ENCODE assay signal across 10 cellular contexts in the genomic region with DNA sequence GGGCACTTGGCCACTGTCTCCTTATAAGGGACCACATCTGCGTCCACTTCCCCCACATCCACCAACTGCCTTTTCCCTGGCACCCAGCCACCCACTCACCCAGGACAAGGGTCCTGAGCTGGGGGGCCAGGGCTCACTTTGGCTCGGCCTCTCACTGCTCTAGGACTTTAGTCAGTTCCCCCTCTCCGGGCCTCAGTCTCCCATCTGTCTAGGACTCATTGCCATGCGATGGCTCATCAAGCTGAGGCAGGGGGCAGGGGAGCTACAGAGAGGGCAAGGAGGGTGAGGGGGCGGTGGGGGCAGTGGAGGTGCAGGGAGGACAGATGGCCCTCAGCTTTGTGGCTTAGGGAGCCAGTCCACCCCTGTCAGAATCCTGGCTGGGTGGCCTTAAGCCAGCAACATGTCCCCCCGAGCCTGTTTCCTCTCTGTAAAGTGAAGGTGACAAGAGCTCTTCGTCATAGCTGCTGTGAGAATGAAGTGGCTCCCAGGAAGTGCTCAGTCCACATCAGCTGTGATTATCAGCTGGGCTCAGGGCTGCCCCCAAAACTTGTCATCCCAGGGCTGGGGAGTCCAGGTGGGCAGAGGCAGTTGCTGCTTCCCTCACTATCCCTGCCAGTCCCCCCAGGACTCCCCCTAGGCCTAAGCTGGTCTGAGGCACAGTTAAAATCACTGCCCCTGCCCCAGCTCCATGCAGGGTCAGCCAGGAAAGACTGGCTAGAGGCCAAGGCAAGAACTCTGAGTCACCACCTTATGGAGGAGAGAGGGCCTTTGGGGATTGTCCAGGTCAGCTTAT. TPM values are rescaled to one million over a fixed set of nuclear protein-coding genes. Genes with fewer than 3 reads are reported as not detected.
DNase-seq lines count a peak whose midpoint lies in the region; ATAC-seq, FAIRE-seq and TF ChIP-seq lines count a peak whose summit lies in the region.
"Had no signal": no experiment of that assay in that cellular context is flagged by ENCODE, and none has a peak within 500 bp of the region (broad histone marks: within the 10 kb centered on the region; RNA-seq: fewer than 3 reads in every experiment).

No MANE protein-coding gene starts in this region.

- TF ChIP-seq CTCF in smooth muscle cell (IDR thresholded peaks at IDR 0.05; ENCODE audit: borderline replicate concordance, insufficient read depth, poor library complexity, severe bottlenecking), result no peak

- H3K4me2 ChIP-seq in smooth muscle cell, result peak overlapping the region; percentile 71

- peaks cover 4% of the 10 kb centered on the region for H3K4me1 ChIP-seq in smooth muscle cell (ENCODE audit: low read depth)

- H3K4me3 ChIP-seq in smooth muscle cell, result no peak overlapping the region

- peak overlapping the region; percentile 47 for H3K9ac ChIP-seq in smooth muscle cell (ENCODE audit: low read depth)

- H3K27ac Mint-ChIP-seq in effector memory CD8-positive, alpha-beta T cell, result peak overlapping the region; percentile 98 to 99

- no peak overlapping the region for H2AFZ ChIP-seq in smooth muscle cell (ENCODE audit: low read depth)

- H4K20me1 ChIP-seq in smooth muscle cell (ENCODE audit: low read depth), result no peaks in the 10 kb centered on the region

- H3K9me3 ChIP-seq in smooth muscle cell (replicated peaks; ENCODE audit: low read depth), result no peaks in the 10 kb centered on the region

- peaks cover 80% of the 10 kb centered on the region for H3K36me3 Mint-ChIP-seq in effector memory CD8-positive, alpha-beta T cell (ENCODE audit: insufficient read depth)

- no peaks in the 10 kb centered on the region for H3K27me3 Mint-ChIP-seq in effector memory CD8-positive, alpha-beta T cell

- DNase-seq in DMS 273 (lab: John Stamatoyannopoulos, UW; ENCODE audit: unreplicated experiment) (peak; percentile 37), DMS 273 treated with DMSO at 0.1 percent for 48 hours (lab: John Stamatoyannopoulos, UW) (no peak), RPMI8226 (peak; percentile 44), smooth muscle cell (lab: John Stamatoyannopoulos, UW; ENCODE audit: unreplicated experiment) (no peak), left lobe of liver (ENCODE audit: low spot score) (no peak), frontal cortex (ENCODE audit: low spot score in 2 of 2) (no peak)
- no peak for DNase-seq in effector memory CD8-positive, alpha-beta T cell
- DNase-seq: NCI-H1092 had no signal

- peak overlapping the region; percentile 82 to 83 for H3K4me3 Mint-ChIP-seq in effector memory CD8-positive, alpha-beta T cell

- WGBS in smooth muscle cell (ENCODE audit: low lambda C conversion rate), result 38% methylated on average over 7 of the region's 7 CpGs

- ATAC-seq in effector memory CD8-positive, alpha-beta T cell (replicated peaks), result peak; percentile 32
- ATAC-seq in left lobe of liver (no peak), HG02885 (IDR thresholded peaks at IDR 0.05; ENCODE audit: poor library complexity, unreplicated experiment) (no peak)

- H3K79me2 ChIP-seq in smooth muscle cell (ENCODE audit: low read depth), result no peaks in the 10 kb centered on the region

- FAIRE-seq in frontal cortex (lab: Jason Lieb, UNC), result no peak

- peaks cover 9% of the 10 kb centered on the region for H3F3A ChIP-seq in smooth muscle cell (ENCODE audit: low read depth)

- no peaks in the 10 kb centered on the region for H3K9me3 Mint-ChIP-seq in effector memory CD8-positive, alpha-beta T cell

- H3K4me1 Mint-ChIP-seq in effector memory CD8-positive, alpha-beta T cell (ENCODE audit: low read depth in 2 of 2), result peaks cover 83 to 84% of the 10 kb centered on the region in 2 donors

- peak overlapping the region; percentile 74 for H3K27ac ChIP-seq in smooth muscle cell (ENCODE audit: low read depth)
- H3K27ac ChIP-seq: 22Rv1 had no signal

- H3K27me3 ChIP-seq in smooth muscle cell (ENCODE audit: low read depth), result no peaks in the 10 kb centered on the region

- no peaks in the 10 kb centered on the region for H3K36me3 ChIP-seq in smooth muscle cell (ENCODE audit: low read depth)

RNA-seq across cellular contexts. Expression of gene RAC2, which starts 14.9 kb away (rescaled TPM):
- total RNA-seq in smooth muscle cell (3.6 and 6.5 TPM in 2 replicates), left lobe of liver (4.5 TPM), frontal cortex (under 0.01 TPM)
- 3.3 and 4.0 TPM in 2 replicates for polyA plus RNA-seq in smooth muscle cell

RNA-seq across cellular contexts. Expression of gene SSTR3, which starts 16.9 kb away (rescaled TPM):
- total RNA-seq in smooth muscle cell (not detected in 2 replicates), left lobe of liver (not detected), frontal cortex (0.41 TPM)
- polyA plus RNA-seq in smooth muscle cell, result not detected in 2 replicates

RNA-seq across cellular contexts. Expression of gene C1QTNF6, which starts 41.2 kb away (rescaled TPM):
- total RNA-seq in smooth muscle cell (11.8 and 14.3 TPM in 2 replicates), left lobe of liver (12.6 TPM), frontal cortex (3.7 TPM)
- 26.8 and 33.6 TPM in 2 replicates for polyA plus RNA-seq in smooth muscle cell

RNA-seq across cellular contexts. Expression of gene CYTH4, which starts 53.1 kb away (rescaled TPM):
- total RNA-seq in smooth muscle cell (not detected in 2 replicates), left lobe of liver (5.2 TPM), frontal cortex (2.9 TPM)
- not detected in 2 replicates for polyA plus RNA-seq in smooth muscle cell

Comparison
In these comparisons a context has a peak if more than half of its experiments do, and no peak if none do; other contexts are left out.
1. DNase-seq: peak in DMS 273 (single experiment) and RPMI8226 (single experiment); none in DMS 273 treated with DMSO at 0.1 percent for 48 hours (single experiment), effector memory CD8-positive, alpha-beta T cell (0 of 3), smooth muscle cell (single experiment), left lobe of liver (single experiment) and frontal cortex (0 of 2).